In genomic region chr10:68973975-68974374, GRCh38 we compare ENCODE assay signal across 28 cellular contexts.
"Had no signal": no experiment of that assay in that cellular context is flagged by ENCODE, and none has a peak within 500 bp of the region (broad histone marks: within the 10 kb centered on the region; RNA-seq: fewer than 3 reads in every experiment).

No MANE protein-coding gene starts in this region.

- H3K4me1 ChIP-seq: gastrocnemius medialis, right lobe of liver, uterus had no signal

- H3K27me3 Mint-ChIP-seq: activated CD4-positive, alpha-beta T cell treated with anti-CD3 and anti-CD28 coated beads, Interleukin-2, amount 10 ng/mL, durations not matched to agents 7 days and 5 days; central memory CD8-positive, alpha-beta T cell; progenitor cell of endocrine pancreas; stimulated activated naive CD8-positive, alpha-beta T cell treated with anti-CD3 and anti-CD28 coated beads, Interleukin-15, amount 100 ng/mL, for 72 hours; type B pancreatic cell had no signal

- H3K9me3 Mint-ChIP-seq: activated CD4-positive, alpha-beta T cell treated with anti-CD3 and anti-CD28 coated beads, Interleukin-2, amount 10 ng/mL, durations not matched to agents 7 days and 5 days; activated T-cell treated with anti-CD3 and anti-CD28 coated beads, Interleukin-2, amount 50 U/mL, for 4 hours; central memory CD8-positive, alpha-beta T cell; nephron; stimulated activated naive CD8-positive, alpha-beta T cell treated with anti-CD3 and anti-CD28 coated beads, Interleukin-15, amount 100 ng/mL, for 72 hours; T-helper 1 cell treated with Interleukin-12 subunit alpha and Interleukin-12 subunit beta and Interleukin-4 antibody, amounts not matched to agents 30 μg/mL and 1 μg/mL, for 36 hours; type B pancreatic cell had no signal

- H3K27me3 ChIP-seq: gastrocnemius medialis, neutrophil, ovary, right lobe of liver, uterus had no signal

- H3K9me3 ChIP-seq: gastrocnemius medialis, left ventricle myocardium inferior, neutrophil, ovary, right lobe of liver, uterus had no signal

- H3K27ac ChIP-seq: epithelial cell of prostate, gastrocnemius medialis, left ventricle myocardium inferior, neutrophil, ovary, right lobe of liver, SK-N-MC, uterus, WERI-Rb-1 had no signal

- H3K27ac Mint-ChIP-seq: activated CD4-positive, alpha-beta T cell treated with anti-CD3 and anti-CD28 coated beads, Interleukin-2, amount 10 ng/mL, durations not matched to agents 7 days and 5 days; nephron; progenitor cell of endocrine pancreas; T-helper 1 cell treated with Interleukin-12 subunit alpha and Interleukin-12 subunit beta and Interleukin-4 antibody, amounts not matched to agents 30 μg/mL and 1 μg/mL, for 36 hours; type B pancreatic cell had no signal

- DNase-seq: activated CD4-positive, alpha-beta T cell treated with anti-CD3 and anti-CD28 coated beads, Interleukin-2, amount 10 ng/mL, durations not matched to agents 7 days and 5 days; activated CD4-positive, CD25-positive, alpha-beta regulatory T cell treated with anti-CD3 and anti-CD28 coated beads, Interleukin-2, amount 50 U/mL, for 72 hours; activated CD8-positive, alpha-beta memory T cell treated with anti-CD3 and anti-CD28 coated beads for 24 hours; activated naive CD4-positive, alpha-beta T cell; activated T-cell treated with anti-CD3 and anti-CD28 coated beads, Interleukin-2, amount 50 U/mL, for 4 hours; amygdala; dermis blood vessel endothelial cell; effector CD8-positive, alpha-beta T cell; gastrocnemius medialis; glutamatergic neuron; islet precursor cell; left ventricle myocardium inferior; ovary; right lobe of liver; stimulated activated CD4-positive, alpha-beta T cell treated with anti-CD3 and anti-CD28 coated beads, Interleukin-4, amount 100 ng/mL, for 1 hour; stimulated activated naive CD8-positive, alpha-beta T cell treated with anti-CD3 and anti-CD28 coated beads, Interleukin-15, amount 100 ng/mL, for 72 hours; substantia nigra; T1000; uterus; WERI-Rb-1 had no signal

- H3K4me1 Mint-ChIP-seq: nephron had no signal

- H3K4me3 ChIP-seq: gastrocnemius medialis, left ventricle myocardium inferior, ovary, right lobe of liver, SK-N-MC, uterus had no signal

- H3K36me3 ChIP-seq: ovary, uterus had no signal

- ATAC-seq: activated T-cell treated with anti-CD3 and anti-CD28 coated beads, Interleukin-2, amount 50 U/mL, for 4 hours; gastrocnemius medialis; right lobe of liver; stimulated activated naive CD8-positive, alpha-beta T cell treated with anti-CD3 and anti-CD28 coated beads, Interleukin-15, amount 100 ng/mL, for 72 hours had no signal

- H3K4me3 Mint-ChIP-seq: activated CD4-positive, alpha-beta T cell treated with anti-CD3 and anti-CD28 coated beads, Interleukin-2, amount 10 ng/mL, durations not matched to agents 7 days and 5 days; activated T-cell treated with anti-CD3 and anti-CD28 coated beads, Interleukin-2, amount 50 U/mL, for 4 hours; central memory CD8-positive, alpha-beta T cell; nephron; stimulated activated naive CD8-positive, alpha-beta T cell treated with anti-CD3 and anti-CD28 coated beads, Interleukin-15, amount 100 ng/mL, for 72 hours; T-helper 1 cell treated with Interleukin-12 subunit alpha and Interleukin-12 subunit beta and Interleukin-4 antibody, amounts not matched to agents 30 μg/mL and 1 μg/mL, for 36 hours; type B pancreatic cell had no signal
